Comparison of ENCODE assay signal across 20 cellular contexts in the genomic region with DNA sequence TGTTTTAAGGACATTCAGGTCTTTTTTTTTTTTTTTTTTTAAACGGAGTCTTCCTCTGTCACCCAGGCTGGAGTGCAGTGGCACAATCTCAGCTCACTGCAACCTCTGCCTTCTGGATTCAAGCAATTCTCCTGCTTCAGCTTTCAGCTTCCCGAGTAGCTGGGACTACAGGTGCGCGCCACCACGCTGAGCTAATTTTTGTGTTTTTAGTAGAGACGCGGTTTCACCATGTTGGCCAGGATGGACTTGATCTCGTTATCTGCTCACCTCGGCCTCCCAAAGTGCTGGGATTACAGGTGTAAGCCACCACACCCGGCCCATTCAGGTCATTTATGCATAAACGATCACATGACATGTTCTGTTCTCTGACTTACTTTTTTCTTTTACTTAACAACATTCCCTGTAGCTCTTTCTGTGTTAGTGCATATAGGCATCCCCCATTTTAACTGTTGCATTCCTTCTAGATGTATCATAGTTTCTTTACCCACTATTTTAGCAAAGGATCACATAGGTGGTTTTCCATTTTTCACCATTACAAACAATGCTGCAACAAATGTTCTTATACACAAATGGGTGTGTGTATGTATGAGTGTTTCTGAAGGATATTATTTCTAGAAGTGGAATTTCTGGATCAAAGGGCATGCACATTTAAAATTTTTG.
A peak's percentile ranks its signal among the peaks of the same experiment; 100 is the strongest.
DNase-seq lines count a peak whose midpoint lies in the region; ATAC-seq, FAIRE-seq and TF ChIP-seq lines count a peak whose summit lies in the region.
"Had no signal": no experiment of that assay in that cellular context is flagged by ENCODE, and none has a peak within 500 bp of the region (broad histone marks: within the 10 kb centered on the region; RNA-seq: fewer than 3 reads in every experiment).

No MANE protein-coding gene starts in this region.

- BruUV-seq in Calu3 (replicated peaks; lab: Mats Ljungman, UMichigan), result TSS peak; percentile 62

- no peak for FAIRE-seq in keratinocyte (lab: Jason Lieb, UNC)

- H3K4me1 ChIP-seq in SJSA1 (replicated peaks) (peaks cover 44% of the 10 kb centered on the region), keratinocyte (ENCODE audit: control insufficient read depth, extremely low read depth, insufficient read depth, low read length) (peaks cover 47% of the 10 kb centered on the region)

- H3K27me3 ChIP-seq in SJSA1 (replicated peaks) (no peaks in the 10 kb centered on the region), keratinocyte (ENCODE audit: control insufficient read depth, extremely low read depth, insufficient read depth, low read length) (no peaks in the 10 kb centered on the region)
- H3K27me3 ChIP-seq: dorsolateral prefrontal cortex, esophagus muscularis mucosa, tibial nerve had no signal

- H3K9me3 ChIP-seq in SJSA1 (replicated peaks), result no peaks in the 10 kb centered on the region
- H3K9me3 ChIP-seq in keratinocyte (ENCODE audit: control insufficient read depth, low read depth, low read length), result no peaks in the 10 kb centered on the region
- H3K9me3 ChIP-seq: esophagus muscularis mucosa, tibial nerve had no signal

- H3K27ac Mint-ChIP-seq in Calu3 (ENCODE audit: unreplicated experiment) (peak overlapping the region; percentile 93), progenitor cell of endocrine pancreas (peak overlapping the region; percentile 96)
- no peak overlapping the region for H3K27ac Mint-ChIP-seq in stimulated activated naive CD8-positive, alpha-beta T cell treated with anti-CD3 and anti-CD28 coated beads, Interleukin-15, amount 100 ng/mL, for 72 hours
- H3K27ac Mint-ChIP-seq: activated B cell treated with CpG ODN at 0.5 μM for 24 hours; activated CD8-positive, alpha-beta T cell treated with anti-CD3 and anti-CD28 coated beads for 36 hours; activated naive CD8-positive, alpha-beta T cell; CD8-positive, alpha-beta T cell; natural killer cell treated with Interleukin-12 subunit alpha and Interleukin-12 subunit beta and Interleukin-15 and Interleukin-18, amount 100 ng/mL, for 72 hours had no signal

- H3K36me3 Mint-ChIP-seq in Calu3 (ENCODE audit: insufficient read depth, unreplicated experiment), result peaks cover 9% of the 10 kb centered on the region
- H3K36me3 Mint-ChIP-seq in progenitor cell of endocrine pancreas (ENCODE audit: insufficient read depth), result no peaks in the 10 kb centered on the region
- H3K36me3 Mint-ChIP-seq: activated naive CD8-positive, alpha-beta T cell; CD8-positive, alpha-beta T cell; natural killer cell treated with Interleukin-12 subunit alpha and Interleukin-12 subunit beta and Interleukin-15 and Interleukin-18, amount 100 ng/mL, for 72 hours had no signal

- no peak for DNase-seq in Calu3
- no peak for DNase-seq in SJSA1 (ENCODE audit: low read depth in 1 of 2, low spot score in 2 of 2)
- DNase-seq in keratinocyte (ENCODE audit: low read depth, low spot score), result no peak
- DNase-seq in progenitor cell of endocrine pancreas (ENCODE audit: low spot score, unreplicated experiment), result no peak
- DNase-seq in stimulated activated naive CD8-positive, alpha-beta T cell treated with anti-CD3 and anti-CD28 coated beads, Interleukin-15, amount 100 ng/mL, for 72 hours, result no peak
- DNase-seq in activated naive CD4-positive, alpha-beta T cell treated with Interleukin-2 at 50 U/mL for 16 hours, result no peak
- DNase-seq in T-helper 1 cell, result no peak
- DNase-seq in activated CD8-positive, alpha-beta memory T cell treated with anti-CD3 and anti-CD28 coated beads, Interleukin-2, amount 50 U/mL, for 4 hours, result no peak
- DNase-seq: activated B cell treated with CpG ODN at 0.5 μM for 24 hours; activated CD8-positive, alpha-beta T cell treated with anti-CD3 and anti-CD28 coated beads for 36 hours; activated T-cell treated with anti-CD3 and anti-CD28 coated beads, Interleukin-2, amount 50 U/mL, for 48 hours; CD8-positive, alpha-beta T cell; dorsolateral prefrontal cortex; GOT3; SHP77; T-helper 2 cell had no signal

- no peaks in the 10 kb centered on the region for H3K27me3 Mint-ChIP-seq in Calu3 (ENCODE audit: unreplicated experiment)
- no peaks in the 10 kb centered on the region for H3K27me3 Mint-ChIP-seq in progenitor cell of endocrine pancreas
- no peaks in the 10 kb centered on the region for H3K27me3 Mint-ChIP-seq in stimulated activated naive CD8-positive, alpha-beta T cell treated with anti-CD3 and anti-CD28 coated beads, Interleukin-15, amount 100 ng/mL, for 72 hours
- H3K27me3 Mint-ChIP-seq: activated B cell treated with CpG ODN at 0.5 μM for 24 hours; activated CD8-positive, alpha-beta T cell treated with anti-CD3 and anti-CD28 coated beads for 36 hours; activated naive CD8-positive, alpha-beta T cell; natural killer cell treated with Interleukin-12 subunit alpha and Interleukin-12 subunit beta and Interleukin-15 and Interleukin-18, amount 100 ng/mL, for 72 hours had no signal

- H4K20me1 ChIP-seq in keratinocyte (ENCODE audit: control insufficient read depth, extremely low read depth, insufficient read depth, low read length), result no peaks in the 10 kb centered on the region

- CTCF ChIA-PET in Calu3 (lab: Charles Lee), result interaction anchor here (0.8 to 1.5 kb wide), 5 partner anchors 8 to 105 kb away, joined by 3 to 6 read pairs (median 5); no protein-coding TSS in a partner anchor

- H3K9me1 ChIP-seq in keratinocyte (ENCODE audit: control insufficient read depth, extremely low read depth, insufficient read depth, low read length), result no peaks in the 10 kb centered on the region

- ATAC-seq in stimulated activated naive CD8-positive, alpha-beta T cell treated with anti-CD3 and anti-CD28 coated beads, Interleukin-15, amount 100 ng/mL, for 72 hours, result no peak
- ATAC-seq: activated CD8-positive, alpha-beta T cell treated with anti-CD3 and anti-CD28 coated beads for 36 hours; CD8-positive, alpha-beta T cell; natural killer cell treated with Interleukin-12 subunit alpha and Interleukin-12 subunit beta and Interleukin-15 and Interleukin-18, amount 100 ng/mL, for 72 hours had no signal

- dilution Hi-C loops in keratinocyte (cut with MboI; ENCODE audit: extremely low pct_ligation_motif_present, low sequenced_read_pairs), result no loop called here

- H3K4me2 ChIP-seq in keratinocyte (ENCODE audit: control insufficient read depth, extremely low read depth, insufficient read depth, low read depth, low read length), result no peak overlapping the region

- H3K79me2 ChIP-seq in keratinocyte (ENCODE audit: control insufficient read depth, insufficient read depth, low read length), result no peaks in the 10 kb centered on the region

- H3K9ac ChIP-seq in keratinocyte (ENCODE audit: control insufficient read depth, extremely low read depth, insufficient read depth, low read length), result no peak overlapping the region

- H3K27ac ChIP-seq in SJSA1, result peak overlapping the region; percentile 31; the same call in 1 of the 2 replicates
- H3K27ac ChIP-seq in keratinocyte (ENCODE audit: control insufficient read depth, insufficient read depth, low read length), result peak overlapping the region; percentile 50
- H3K27ac ChIP-seq: dorsolateral prefrontal cortex, esophagus muscularis mucosa had no signal

- H3K9me3 Mint-ChIP-seq in Calu3 (ENCODE audit: low read depth, unreplicated experiment), result no peaks in the 10 kb centered on the region
- peaks cover 3% of the 10 kb centered on the region for H3K9me3 Mint-ChIP-seq in progenitor cell of endocrine pancreas (ENCODE audit: low read depth)
- H3K9me3 Mint-ChIP-seq in stimulated activated naive CD8-positive, alpha-beta T cell treated with anti-CD3 and anti-CD28 coated beads, Interleukin-15, amount 100 ng/mL, for 72 hours, result no peaks in the 10 kb centered on the region
- H3K9me3 Mint-ChIP-seq: activated B cell treated with CpG ODN at 0.5 μM for 24 hours; activated CD8-positive, alpha-beta T cell treated with anti-CD3 and anti-CD28 coated beads for 36 hours; CD8-positive, alpha-beta T cell; natural killer cell treated with Interleukin-12 subunit alpha and Interleukin-12 subunit beta and Interleukin-15 and Interleukin-18, amount 100 ng/mL, for 72 hours had no signal

- H3K4me1 Mint-ChIP-seq in Calu3 (ENCODE audit: low read depth, unreplicated experiment) (peaks cover 86% of the 10 kb centered on the region), progenitor cell of endocrine pancreas (ENCODE audit: low read depth) (peaks cover 42% of the 10 kb centered on the region)
- peaks cover 54% of the 10 kb centered on the region for H3K4me1 Mint-ChIP-seq in stimulated activated naive CD8-positive, alpha-beta T cell treated with anti-CD3 and anti-CD28 coated beads, Interleukin-15, amount 100 ng/mL, for 72 hours

- H3K4me3 Mint-ChIP-seq in Calu3 (ENCODE audit: low read depth, unreplicated experiment) (peak overlapping the region; percentile 58), progenitor cell of endocrine pancreas (ENCODE audit: low read depth) (no peak overlapping the region)
- H3K4me3 Mint-ChIP-seq in stimulated activated naive CD8-positive, alpha-beta T cell treated with anti-CD3 and anti-CD28 coated beads, Interleukin-15, amount 100 ng/mL, for 72 hours, result no peak overlapping the region
- H3K4me3 Mint-ChIP-seq: activated B cell treated with CpG ODN at 0.5 μM for 24 hours; activated CD8-positive, alpha-beta T cell treated with anti-CD3 and anti-CD28 coated beads for 36 hours; activated naive CD8-positive, alpha-beta T cell; CD8-positive, alpha-beta T cell; natural killer cell treated with Interleukin-12 subunit alpha and Interleukin-12 subunit beta and Interleukin-15 and Interleukin-18, amount 100 ng/mL, for 72 hours had no signal

- no peak overlapping the region for H3K4me3 ChIP-seq in SJSA1
- no peak overlapping the region for H3K4me3 ChIP-seq in keratinocyte (ENCODE audit: control insufficient read depth in 2 of 3, extremely low read depth in 1 of 3, insufficient read depth in 2 of 3, low read depth in 1 of 3, low read length in 3 of 3)
- H3K4me3 ChIP-seq: dorsolateral prefrontal cortex, esophagus muscularis mucosa, tibial nerve had no signal

- TF ChIP-seq CTCF in Calu3 (IDR thresholded peaks at IDR 0.05; ENCODE audit: unreplicated experiment), result no peak
- TF ChIP-seq CTCF in keratinocyte (optimal IDR thresholded peaks at IDR 0.05 in 1 of 3, IDR thresholded peaks at IDR 0.05 in 1 of 3, conservative IDR thresholded peaks at IDR 0.05 in 1 of 3; ENCODE audit: extremely low read depth in 1 of 3, insufficient read depth in 2 of 3, low read length in 3 of 3), result no peak
- TF ChIP-seq CTCF in progenitor cell of endocrine pancreas (IDR thresholded peaks at IDR 0.05; ENCODE audit: unreplicated experiment), result no peak

- no peaks in the 10 kb centered on the region for H3K36me3 ChIP-seq in SJSA1
- no peaks in the 10 kb centered on the region for H3K36me3 ChIP-seq in keratinocyte (ENCODE audit: control insufficient read depth in 2 of 2, extremely low read depth in 1 of 2, insufficient read depth in 2 of 2, low read length in 2 of 2)
- H3K36me3 ChIP-seq: esophagus muscularis mucosa, tibial nerve had no signal

- intact Hi-C loops in Calu3 (cut with micrococcal nuclease; ENCODE audit: unreplicated experiment), result no loop called here

- no peak overlapping the region for H2AFZ ChIP-seq in keratinocyte (ENCODE audit: control insufficient read depth, low read length)

Comparison
In these comparisons a context has a peak if more than half of its experiments do, and no peak if none do; other contexts are left out.
1. H3K27ac Mint-ChIP-seq: peak in Calu3 (single experiment) and progenitor cell of endocrine pancreas (single experiment); none in stimulated activated naive CD8-positive, alpha-beta T cell treated with anti-CD3 and anti-CD28 coated beads, Interleukin-15, amount 100 ng/mL, for 72 hours (0 of 2).